In genomic region chr20:10789386-10789785, GRCh38 we compare ENCODE assay signal across 20 cellular contexts.
A peak's percentile ranks its signal among the peaks of the same experiment; 100 is the strongest.
DNase-seq lines count a peak whose midpoint lies in the region; ATAC-seq, FAIRE-seq and TF ChIP-seq lines count a peak whose summit lies in the region.
"Had no signal": no experiment of that assay in that cellular context is flagged by ENCODE, and none has a peak within 500 bp of the region (broad histone marks: within the 10 kb centered on the region; RNA-seq: fewer than 3 reads in every experiment).

No MANE protein-coding gene starts in this region.

- H3K79me1 ChIP-seq in mesendoderm (ENCODE audit: low read length): no peaks in the 10 kb centered on the region

- H3K4me1 ChIP-seq in A549 (no peaks in the 10 kb centered on the region), GM23338 (ENCODE audit: insufficient read depth) (peaks cover 30% of the 10 kb centered on the region), GM12878 (ENCODE audit: control insufficient read depth, insufficient read depth, low read length) (no peaks in the 10 kb centered on the region), mesendoderm (ENCODE audit: control insufficient read depth, low read depth, low read length) (peaks cover 8% of the 10 kb centered on the region)

- H3K36me3 ChIP-seq in GM23338 (ENCODE audit: insufficient read depth) (no peaks in the 10 kb centered on the region), GM12878 (ENCODE audit: control insufficient read depth in 2 of 2, insufficient read depth in 2 of 2, low read length in 1 of 2) (no peaks in the 10 kb centered on the region), mesendoderm (ENCODE audit: control insufficient read depth, insufficient read depth, low read length) (no peaks in the 10 kb centered on the region)

- ATAC-seq in A549 (no peak), GM23338 (no peak), GM12878 (no peak), GM21529 (IDR thresholded peaks at IDR 0.05; ENCODE audit: unreplicated experiment) (no peak), HG02623 (IDR thresholded peaks at IDR 0.05; ENCODE audit: unreplicated experiment) (no peak)
- ATAC-seq: T-helper 17 cell had no signal

- H3K4me3 ChIP-seq in A549: no peak overlapping the region
- H3K4me3 ChIP-seq in GM23338: no peak overlapping the region
- no peak overlapping the region for H3K4me3 ChIP-seq in GM12878
- H3K4me3 ChIP-seq in mesendoderm (ENCODE audit: low read length): no peak overlapping the region
- H3K4me3 ChIP-seq: GM23248 had no signal

- H4K8ac ChIP-seq in mesendoderm (ENCODE audit: low read depth, low read length): no peak overlapping the region

- H3K9me3 ChIP-seq in A549: 0 out of 3 replicates have a peak, but pooled peaks cover 2% of the 10 kb centered on the region
- no peaks in the 10 kb centered on the region; the same call in 2 of the 3 replicates for H3K9me3 ChIP-seq in GM12878 (replicated peaks; ENCODE audit: control insufficient read depth, insufficient read depth, low read length)

- no peak overlapping the region for H4K5ac ChIP-seq in mesendoderm (ENCODE audit: low read length)

- H3F3A ChIP-seq in GM23338 (replicated peaks; ENCODE audit: low read depth): no peaks in the 10 kb centered on the region

- intact Hi-C loops in GM12878 (cut with micrococcal nuclease; ENCODE audit: unreplicated experiment): no loop called here

- H3K36me3 Mint-ChIP-seq in GM23338 (ENCODE audit: low read depth): no peaks in the 10 kb centered on the region; the same call in 2 of the 3 replicates

- peaks cover 16% of the 10 kb centered on the region for H3K9me2 ChIP-seq in GM23338 (ENCODE audit: insufficient read depth)

- H2BK15ac ChIP-seq in mesendoderm (replicated peaks; ENCODE audit: low read depth): no peak overlapping the region

- no TSS peak for BruUV-seq in GM12878 (replicated peaks; lab: Mats Ljungman, UMichigan)

- no peaks in the 10 kb centered on the region for H3K79me2 ChIP-seq in GM23338 (replicated peaks; ENCODE audit: insufficient read depth)
- H3K79me2 ChIP-seq in GM12878 (ENCODE audit: control insufficient read depth, insufficient read depth, low read length): no peaks in the 10 kb centered on the region
- no peaks in the 10 kb centered on the region for H3K79me2 ChIP-seq in mesendoderm (ENCODE audit: control insufficient read depth, insufficient read depth, low read length)

- no peak overlapping the region for H3K18ac ChIP-seq in mesendoderm (ENCODE audit: low read length)

- no peak overlapping the region for H3K27ac Mint-ChIP-seq in GM23338
- H3K27ac Mint-ChIP-seq: B cell; CD4-positive, alpha-beta T cell; T-helper 17 cell had no signal

- TF ChIP-seq CTCF in A549 (IDR thresholded peaks at IDR 0.05) (no peak), GM23338 (conservative IDR thresholded peaks at IDR 0.05; ENCODE audit: low read depth in 2 of 2) (no peak), GM12878 (IDR thresholded peaks at IDR 0.05 in 2 of 3, conservative IDR thresholded peaks at IDR 0.05 in 1 of 3; ENCODE audit: control insufficient read depth in 2 of 3, extremely low read depth in 1 of 3, insufficient read depth in 1 of 3, low read depth in 3 of 3, low read length in 3 of 3) (no peak)

- H3K27me3 ChIP-seq in GM23338 (ENCODE audit: insufficient read depth) (no peaks in the 10 kb centered on the region), GM12878 (replicated peaks in 1 of 2; ENCODE audit: control insufficient read depth in 2 of 2, insufficient read depth in 2 of 2, low read length in 1 of 2) (no peaks in the 10 kb centered on the region), mesendoderm (ENCODE audit: insufficient read depth, low read length, poor library complexity) (no peaks in the 10 kb centered on the region)

- H3K27me3 Mint-ChIP-seq in GM23338 (ENCODE audit: insufficient read depth, low read depth, poor library complexity): no peaks in the 10 kb centered on the region
- H3K27me3 Mint-ChIP-seq: B cell; CD4-positive, alpha-beta T cell; T-helper 17 cell had no signal

- H3K4me3 Mint-ChIP-seq in GM23338: no peak overlapping the region
- H3K4me3 Mint-ChIP-seq: B cell; CD4-positive, alpha-beta T cell; T-helper 17 cell had no signal

- TF ChIP-seq EP300 in A549 (IDR thresholded peaks at IDR 0.05): no peak
- TF ChIP-seq EP300 in GM12878 (IDR thresholded peaks at IDR 0.05; ENCODE audit: borderline replicate concordance in 1 of 2, control insufficient read depth in 1 of 2, low read depth in 2 of 2, low read length in 2 of 2): no peak

- peak overlapping the region; percentile 90; the same call in 1 of the 2 replicates for H2AFZ ChIP-seq in GM23338
- no peak overlapping the region for H2AFZ ChIP-seq in GM12878 (ENCODE audit: control insufficient read depth, low read depth, low read length)
- H2AFZ ChIP-seq: GM23248 had no signal

- no peak overlapping the region for H2BK5ac ChIP-seq in mesendoderm (ENCODE audit: low read length)

- no peaks in the 10 kb centered on the region; the same call in 2 of the 3 replicates for H3K9me3 Mint-ChIP-seq in GM23338
- H3K9me3 Mint-ChIP-seq: CD4-positive, alpha-beta T cell had no signal

- H3K56ac ChIP-seq in mesendoderm (ENCODE audit: low read length): no peak overlapping the region

- H4K20me1 ChIP-seq in GM23338 (replicated peaks; ENCODE audit: insufficient read depth): no peaks in the 10 kb centered on the region
- H4K20me1 ChIP-seq in GM12878 (ENCODE audit: control insufficient read depth, insufficient read depth): no peaks in the 10 kb centered on the region

- TF ChIP-seq POLR2A in A549 (IDR thresholded peaks at IDR 0.05; ENCODE audit: low read length) (no peak), GM12878 (IDR thresholded peaks at IDR 0.05; ENCODE audit: low read depth, low read length) (no peak)

- in situ Hi-C loops in GM12878 (cut with MboI): no loop called here

- FAIRE-seq in A549 (lab: Jason Lieb, UNC): peak; percentile 91
- no peak for FAIRE-seq in GM12878 (lab: Jason Lieb, UNC)
- FAIRE-seq: G401.6, GM12891, GM18507 had no signal

- no peak overlapping the region for H2BK120ac ChIP-seq in mesendoderm (ENCODE audit: low read depth, low read length)

- DNase-seq in A549 (ENCODE audit: low read depth in 1 of 2, low spot score in 1 of 2): no peak
- DNase-seq in GM23338 (ENCODE audit: low spot score): no peak
- DNase-seq in GM12878 (ENCODE audit: low read depth, low spot score): no peak
- DNase-seq in mesendoderm: peak; percentile 27
- DNase-seq in substantia nigra (lab: John Stamatoyannopoulos, UW): no peak
- DNase-seq: CD4-positive, alpha-beta T cell; DND-41; GM23248; NCI-H1092; NCI-H1694 treated with DMSO at 0.1 percent for 48 hours; NCI-H226; NCI-H526; SIG-M5; T-helper 17 cell had no signal

- H3K4ac ChIP-seq in mesendoderm (ENCODE audit: low read depth, low read length): no peak overlapping the region

- TF ChIP-seq RAD21 in A549 (conservative IDR thresholded peaks at IDR 0.05 in 1 of 2, IDR thresholded peaks at IDR 0.05 in 1 of 2) (no peak), GM12878 (IDR thresholded peaks at IDR 0.05; ENCODE audit: insufficient read depth, low read depth, low read length) (no peak)

- H3K9ac ChIP-seq in GM12878 (ENCODE audit: control insufficient read depth, insufficient read depth, low read length) (no peak overlapping the region), mesendoderm (ENCODE audit: low read length) (no peak overlapping the region)
- H3K9ac ChIP-seq: GM23248 had no signal

- H3K23ac ChIP-seq in mesendoderm (ENCODE audit: low read length): no peak overlapping the region

- POLR2A ChIA-PET in A549 (lab: Yijun Ruan, JAX): no interaction called here
- POLR2A ChIA-PET in GM12878 (lab: Charles Lee): no interaction called here

- RAD21 ChIA-PET in GM12878 (lab: Charles Lee; ENCODE audit: unreplicated experiment): no interaction called here

- SMC1A ChIA-PET in GM12878 (lab: Charles Lee; ENCODE audit: uncharacterized antibody, unreplicated experiment): no interaction called here

- H3K4me1 Mint-ChIP-seq in GM23338: peaks cover 21% of the 10 kb centered on the region
- H3K4me1 Mint-ChIP-seq: B cell, T-helper 17 cell had no signal

- H3K4me2 ChIP-seq in A549 (no peak overlapping the region), GM23338 (no peak overlapping the region), GM12878 (ENCODE audit: control insufficient read depth, insufficient read depth) (no peak overlapping the region), mesendoderm (ENCODE audit: low read length) (no peak overlapping the region)

- no peak overlapping the region for H2AK5ac ChIP-seq in mesendoderm (ENCODE audit: low read length)

- H3K27ac ChIP-seq in A549 (no peak overlapping the region), GM23338 (ENCODE audit: low read depth) (no peak overlapping the region), GM12878 (ENCODE audit: control insufficient read depth, insufficient read depth) (no peak overlapping the region), mesendoderm (ENCODE audit: low read depth, low read length) (no peak overlapping the region), substantia nigra (ENCODE audit: low read depth, low read length, poor library complexity, severe bottlenecking) (no peak overlapping the region)
- H3K27ac ChIP-seq: GM23248 had no signal

- WGBS in A549 (ENCODE audit: missing lambda C conversion rate): 91% methylated on average over 1 of the region's 1 CpG
- WGBS in GM12878 (ENCODE audit: insufficient coverage, insufficient replicate concordance, low lambda C conversion rate, missing lambda C conversion rate): 32% methylated on average over 1 of the region's 1 CpG
- no CpG with 5 or more reads among the region's 1 CpG for WGBS in mesendoderm (ENCODE audit: extremely low coverage, insufficient coverage, low lambda C conversion rate)

- CTCF ChIA-PET in A549 (lab: Yijun Ruan, JAX) (interaction anchor here (1.2 kb wide), 1 partner anchor 10 kb away, joined by 3 read pairs; no protein-coding TSS in a partner anchor), GM12878 (lab: Yijun Ruan, JAX) (no interaction called here)

TF ChIP-seq in A549, 52 proteins besides CTCF, POLR2A, EP300 and RAD21 (continues in another document):
- TF ChIP-seq EHF (CRISPR knock-in tag; IDR thresholded peaks at IDR 0.05) (no peak), HOXA7 (CRISPR knock-in tag; IDR thresholded peaks at IDR 0.05) (no peak), TP53 (CRISPR knock-in tag; IDR thresholded peaks at IDR 0.05) (no peak), KDM5A (IDR thresholded peaks at IDR 0.05) (no peak)
